8 cellular contexts compared by ENCODE assay signal in genomic region chr4:30714408-30715031, GRCh38. TPM values are rescaled to one million over a fixed set of nuclear protein-coding genes. Genes with fewer than 3 reads are reported as not detected.
DNase-seq lines count a peak whose midpoint lies in the region; ATAC-seq and TF ChIP-seq lines count a peak whose summit lies in the region.

No MANE protein-coding gene starts in this region.

- no peaks in the 10 kb centered on the region for H3K36me3 ChIP-seq in A673 (ENCODE audit: insufficient read depth, low read length, poor library complexity, severe bottlenecking)

- no peaks in the 10 kb centered on the region for H3K36me3 Mint-ChIP-seq in stimulated activated effector memory CD8-positive, alpha-beta T cell treated with anti-CD3 and anti-CD28 coated beads, Interleukin-12 subunit alpha, Interleukin-12 subunit beta, amount 100 ng/mL, for 72 hours

- TF ChIP-seq POLR2A in GM18505 (IDR thresholded peaks at IDR 0.05; ENCODE audit: borderline replicate concordance, extremely low read depth, insufficient read depth, insufficient read length), result no peak

- ATAC-seq in GM18505 (IDR thresholded peaks at IDR 0.05; ENCODE audit: unreplicated experiment), result peak; percentile 47
- ATAC-seq in stimulated activated effector memory CD8-positive, alpha-beta T cell treated with anti-CD3 and anti-CD28 coated beads, Interleukin-12 subunit alpha, Interleukin-12 subunit beta, amount 100 ng/mL, for 72 hours, result no peak
- no peak for ATAC-seq in HG02973 (IDR thresholded peaks at IDR 0.05; ENCODE audit: unreplicated experiment)

- TF ChIP-seq CTCF in A673 (conservative IDR thresholded peaks at IDR 0.05; ENCODE audit: low read depth, low read length), result peak; percentile 86
- peak; percentile 83 for TF ChIP-seq CTCF in astrocyte of the spinal cord (IDR thresholded peaks at IDR 0.05; ENCODE audit: low read depth, low read length)

- H3K4me3 ChIP-seq in A673 (ENCODE audit: low read depth, low read length, poor library complexity, severe bottlenecking) (no peak overlapping the region), astrocyte of the spinal cord (ENCODE audit: low read depth, low read length) (no peak overlapping the region)

- CTCF ChIA-PET in A673 (lab: Charles Lee), result no interaction called here

- peaks cover 6% of the 10 kb centered on the region for H3K4me1 Mint-ChIP-seq in stimulated activated effector memory CD8-positive, alpha-beta T cell treated with anti-CD3 and anti-CD28 coated beads, Interleukin-12 subunit alpha, Interleukin-12 subunit beta, amount 100 ng/mL, for 72 hours

- no peak overlapping the region for H3K27ac Mint-ChIP-seq in stimulated activated effector memory CD8-positive, alpha-beta T cell treated with anti-CD3 and anti-CD28 coated beads, Interleukin-12 subunit alpha, Interleukin-12 subunit beta, amount 100 ng/mL, for 72 hours

- in situ Hi-C loops in astrocyte of the spinal cord (cut with HindIII; ENCODE audit: low sequenced_read_pairs), result no loop called here

- DNase-seq in A673 (ENCODE audit: low spot score) (peak; percentile 89), NCI-H1092 treated with DMSO at 0.1 percent for 48 hours (lab: John Stamatoyannopoulos, UW) (peak; percentile 18), astrocyte of the spinal cord (ENCODE audit: low read depth, low spot score) (peak; percentile 64), kidney tubule cell (ENCODE audit: low spot score) (peak; percentile 54)
- no peak for DNase-seq in activated CD8-positive, alpha-beta memory T cell treated with anti-CD3 and anti-CD28 coated beads, Interleukin-2, amount 50 U/mL, for 48 hours
- no peak for DNase-seq in stimulated activated effector memory CD8-positive, alpha-beta T cell treated with anti-CD3 and anti-CD28 coated beads, Interleukin-12 subunit alpha, Interleukin-12 subunit beta, amount 100 ng/mL, for 72 hours (ENCODE audit: low spot score in 2 of 2)

- H3K9me3 ChIP-seq in A673 (ENCODE audit: low read depth, low read length, poor library complexity, severe bottlenecking), result peaks cover 6% of the 10 kb centered on the region

- POLR2A ChIA-PET in A673 (lab: Charles Lee; ENCODE audit: low non-redundant PET), result interaction anchor here (0.6 kb wide), 1 partner anchor 466 kb away, joined by 3 read pairs; no protein-coding TSS in a partner anchor

- intact Hi-C loops in A673 (cut with micrococcal nuclease; ENCODE audit: unreplicated experiment), result loop anchor here (5.0 to 10.0 kb wide), 4 partner anchors 370 to 980 kb away; no protein-coding TSS in a partner anchor

- H3K27ac ChIP-seq in A673 (ENCODE audit: low read depth, low read length, poor library complexity, severe bottlenecking), result peak overlapping the region; percentile 85

- H3K9me3 Mint-ChIP-seq in stimulated activated effector memory CD8-positive, alpha-beta T cell treated with anti-CD3 and anti-CD28 coated beads, Interleukin-12 subunit alpha, Interleukin-12 subunit beta, amount 100 ng/mL, for 72 hours, result peaks cover 20% of the 10 kb centered on the region

- no TSS peak for BruUV-seq in A673 (replicated peaks; lab: Mats Ljungman, UMichigan)

- peaks cover 25% of the 10 kb centered on the region for H3K4me1 ChIP-seq in A673 (ENCODE audit: insufficient read depth, low read length, poor library complexity, severe bottlenecking)

- no peak overlapping the region for H3K4me3 Mint-ChIP-seq in stimulated activated effector memory CD8-positive, alpha-beta T cell treated with anti-CD3 and anti-CD28 coated beads, Interleukin-12 subunit alpha, Interleukin-12 subunit beta, amount 100 ng/mL, for 72 hours

- no peaks in the 10 kb centered on the region for H3K27me3 ChIP-seq in A673 (replicated peaks; ENCODE audit: insufficient read depth, low read depth, low read length, poor library complexity)

RNA-seq across cellular contexts. Expression of gene PCDH7, which starts 5.6 kb away (rescaled TPM):
- 218 and 224 TPM in 2 replicates for total RNA-seq in A673 (2021)

Comparison
In these comparisons a context has a peak if more than half of its experiments do, and no peak if none do; other contexts are left out.
1. DNase-seq: peak in A673 (single experiment), NCI-H1092 treated with DMSO at 0.1 percent for 48 hours (single experiment), astrocyte of the spinal cord (single experiment) and kidney tubule cell (single experiment); none in activated CD8-positive, alpha-beta memory T cell treated with anti-CD3 and anti-CD28 coated beads, Interleukin-2, amount 50 U/mL, for 48 hours (single experiment) and stimulated activated effector memory CD8-positive, alpha-beta T cell treated with anti-CD3 and anti-CD28 coated beads, Interleukin-12 subunit alpha, Interleukin-12 subunit beta, amount 100 ng/mL, for 72 hours (0 of 2).